In genomic region chr5:168886153-168886552, GRCh38 we compare ENCODE assay signal across 22 cellular contexts.
"Had no signal": no experiment of that assay in that cellular context is flagged by ENCODE, and none has a peak within 500 bp of the region (broad histone marks: within the 10 kb centered on the region; RNA-seq: fewer than 3 reads in every experiment).

No MANE protein-coding gene starts in this region.

- H3K4me1 Mint-ChIP-seq: activated CD4-positive, alpha-beta memory T cell treated with anti-CD3 and anti-CD28 coated beads, Interleukin-2, amount 10 ng/mL, durations not matched to agents 7 days and 5 days; activated naive CD4-positive, alpha-beta T cell treated with anti-CD3 and anti-CD28 coated beads, Interleukin-2, amount 50 U/mL, for 24 hours; central memory CD8-positive, alpha-beta T cell; natural killer cell had no signal

- H3K4me3 Mint-ChIP-seq: activated CD4-positive, alpha-beta memory T cell treated with anti-CD3 and anti-CD28 coated beads, Interleukin-2, amount 10 ng/mL, durations not matched to agents 7 days and 5 days; activated naive CD4-positive, alpha-beta T cell treated with anti-CD3 and anti-CD28 coated beads, Interleukin-2, amount 50 U/mL, for 24 hours; central memory CD8-positive, alpha-beta T cell; dendritic cell treated with granulocyte-macrophage colony-stimulating factor and Interleukin-4, amounts not matched to agents 40 ng/mL and 50 ng/mL, for 4 days; natural killer cell; WTC11 had no signal

- H3K27ac Mint-ChIP-seq: activated CD4-positive, alpha-beta memory T cell treated with anti-CD3 and anti-CD28 coated beads, Interleukin-2, amount 10 ng/mL, durations not matched to agents 7 days and 5 days; activated naive CD4-positive, alpha-beta T cell treated with anti-CD3 and anti-CD28 coated beads, Interleukin-2, amount 50 U/mL, for 24 hours; dendritic cell treated with granulocyte-macrophage colony-stimulating factor and Interleukin-4, amounts not matched to agents 40 ng/mL and 50 ng/mL, for 4 days; natural killer cell; type B pancreatic cell; WTC11 had no signal

- H3K27ac ChIP-seq: epithelial cell of prostate, gastroesophageal sphincter had no signal

- H3K9me3 ChIP-seq: gastroesophageal sphincter had no signal

- H3K4me3 ChIP-seq: gastroesophageal sphincter, skin epidermis had no signal

- H3K27me3 Mint-ChIP-seq: activated CD4-positive, alpha-beta memory T cell treated with anti-CD3 and anti-CD28 coated beads, Interleukin-2, amount 10 ng/mL, durations not matched to agents 7 days and 5 days; activated naive CD4-positive, alpha-beta T cell treated with anti-CD3 and anti-CD28 coated beads, Interleukin-2, amount 50 U/mL, for 24 hours; dendritic cell treated with granulocyte-macrophage colony-stimulating factor and Interleukin-4, amounts not matched to agents 40 ng/mL and 50 ng/mL, for 4 days had no signal

- H3K36me3 Mint-ChIP-seq: activated naive CD4-positive, alpha-beta T cell treated with anti-CD3 and anti-CD28 coated beads, Interleukin-2, amount 50 U/mL, for 24 hours; natural killer cell; type B pancreatic cell; WTC11 had no signal

- DNase-seq: activated CD4-positive, alpha-beta memory T cell treated with anti-CD3 and anti-CD28 coated beads, Interleukin-2, amount 10 ng/mL, durations not matched to agents 7 days and 5 days; activated CD4-positive, alpha-beta T cell treated with anti-CD3 and anti-CD28 coated beads for 4 hours; activated effector memory CD4-positive, alpha-beta T cell treated with anti-CD3 and anti-CD28 coated beads, Interleukin-2, amount 50 U/mL, for 16 hours; activated T-cell treated with anti-CD3 and anti-CD28 coated beads, Interleukin-2, amount 50 U/mL, for 48 hours; effector memory CD4-positive, alpha-beta T cell; islet precursor cell; natural killer cell; posterior cingulate gyrus; retina; stimulated activated CD4-positive, alpha-beta T cell treated with anti-CD3 and anti-CD28 coated beads, Interleukin-4, amount 100 ng/mL, for 4 hours; stimulated activated CD8-positive, alpha-beta memory T cell treated with anti-CD3 and anti-CD28 coated beads, Interleukin-4, amount 100 ng/mL, for 48 hours; stimulated activated naive CD4-positive, alpha-beta T cell treated with Interleukin-2 at 50 U/mL for 16 hours; T-helper 2 cell had no signal

- H3K27me3 ChIP-seq: gastroesophageal sphincter had no signal

- ATAC-seq: gastroesophageal sphincter, left lobe of liver, natural killer cell, WTC11 had no signal

- H3K9me3 Mint-ChIP-seq: activated CD4-positive, alpha-beta memory T cell treated with anti-CD3 and anti-CD28 coated beads, Interleukin-2, amount 10 ng/mL, durations not matched to agents 7 days and 5 days; activated naive CD4-positive, alpha-beta T cell treated with anti-CD3 and anti-CD28 coated beads, Interleukin-2, amount 50 U/mL, for 24 hours; central memory CD8-positive, alpha-beta T cell; dendritic cell treated with granulocyte-macrophage colony-stimulating factor and Interleukin-4, amounts not matched to agents 40 ng/mL and 50 ng/mL, for 4 days; natural killer cell; type B pancreatic cell; WTC11 had no signal

- H3K4me1 ChIP-seq: gastroesophageal sphincter had no signal
